In the genomic region with DNA sequence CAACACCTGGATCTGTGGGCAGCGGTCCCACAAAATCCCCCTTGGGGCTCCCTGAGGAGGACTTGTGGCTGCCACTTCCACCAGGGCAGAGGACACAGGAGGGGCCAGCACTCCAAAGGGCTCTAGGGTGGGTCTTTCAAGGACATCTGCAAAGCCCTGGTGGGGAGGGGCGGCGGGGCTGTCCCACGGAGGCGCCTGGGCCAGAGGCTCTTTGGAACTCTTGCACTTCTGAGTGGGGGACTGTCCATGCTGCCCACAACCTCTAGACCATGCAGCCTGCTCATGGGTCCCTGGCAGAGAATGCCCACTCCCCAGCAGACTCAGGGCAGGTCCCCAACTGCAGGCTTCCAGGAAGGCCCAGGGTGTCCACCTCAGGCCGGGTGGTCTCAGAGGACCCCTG, we compare ENCODE assay signal across 11 cellular contexts. TPM values are rescaled to one million over a fixed set of nuclear protein-coding genes. Genes with fewer than 3 reads are reported as not detected.
DNase-seq lines count a peak whose midpoint lies in the region; ATAC-seq and TF ChIP-seq lines count a peak whose summit lies in the region.
"Not testable (repeated sequence)": the region's sequence is repeated elsewhere in the genome, so short reads cannot be mapped to it uniquely, and the experiment has no call there.
"Had no signal": no experiment of that assay in that cellular context is flagged by ENCODE, and none has a peak within 500 bp of the region (broad histone marks: within the 10 kb centered on the region; RNA-seq: fewer than 3 reads in every experiment).

No MANE protein-coding gene starts in this region.

- H3K36me3 Mint-ChIP-seq in CD8-positive, alpha-beta T cell: peaks cover 51% of the 10 kb centered on the region
- not testable (repeated sequence) for H3K36me3 Mint-ChIP-seq in activated B cell treated with CpG ODN at 0.5 μM for 24 hours (ENCODE audit: low read depth); activated naive CD8-positive, alpha-beta T cell treated with anti-CD3 and anti-CD28 coated beads, Interleukin-2, amount 50 U/mL, for 24 hours (ENCODE audit: low read depth); naive B cell; stimulated activated effector memory CD8-positive, alpha-beta T cell treated with anti-CD3 and anti-CD28 coated beads, Interleukin-12 subunit alpha, Interleukin-12 subunit beta, amount 100 ng/mL, for 72 hours

- DNase-seq in CD8-positive, alpha-beta T cell: peak in 4 of 7 experiments; percentile 2 to 63 (median 18)
- peak; percentile 19 for DNase-seq in activated B cell treated with CpG ODN at 0.5 μM for 24 hours
- DNase-seq in activated CD8-positive, alpha-beta memory T cell treated with anti-CD3 and anti-CD28 coated beads, Interleukin-2, amount 50 U/mL, for 48 hours: peak; percentile 60
- not testable (repeated sequence) for DNase-seq in activated naive CD8-positive, alpha-beta T cell treated with anti-CD3 and anti-CD28 coated beads, Interleukin-2, amount 50 U/mL, for 24 hours; naive B cell; stimulated activated effector memory CD8-positive, alpha-beta T cell treated with anti-CD3 and anti-CD28 coated beads, Interleukin-12 subunit alpha, Interleukin-12 subunit beta, amount 100 ng/mL, for 72 hours (ENCODE audit: low spot score in 2 of 2)
- DNase-seq in right cardiac atrium: peak in 1 of 3 donors; percentile 65

- POLR2A ChIA-PET in CD8-positive, alpha-beta T cell (lab: Charles Lee); activated B cell treated with CpG ODN at 0.5 μM for 24 hours (lab: Charles Lee): not testable (repeated sequence)

- H3K27me3 ChIP-seq in CD8-positive, alpha-beta T cell (ENCODE audit: insufficient read depth, low read length); right cardiac atrium (ENCODE audit: control insufficient read depth, insufficient read depth): not testable (repeated sequence)

- H3K4me1 Mint-ChIP-seq in CD8-positive, alpha-beta T cell (ENCODE audit: low read depth); activated B cell treated with CpG ODN at 0.5 μM for 24 hours; activated naive CD8-positive, alpha-beta T cell treated with anti-CD3 and anti-CD28 coated beads, Interleukin-2, amount 50 U/mL, for 24 hours; naive B cell; stimulated activated effector memory CD8-positive, alpha-beta T cell treated with anti-CD3 and anti-CD28 coated beads, Interleukin-12 subunit alpha, Interleukin-12 subunit beta, amount 100 ng/mL, for 72 hours: not testable (repeated sequence)

- not testable (repeated sequence) for TF ChIP-seq CTCF in CD8-positive, alpha-beta T cell (IDR thresholded peaks at IDR 0.05); activated B cell treated with CpG ODN at 0.5 μM for 24 hours (IDR thresholded peaks at IDR 0.05)

- CTCF ChIA-PET in CD8-positive, alpha-beta T cell (lab: Charles Lee); activated B cell treated with CpG ODN at 0.5 μM for 24 hours (lab: Charles Lee): not testable (repeated sequence)

- H3K36me3 ChIP-seq in CD8-positive, alpha-beta T cell (ENCODE audit: insufficient read depth, low read length): peaks cover 16% of the 10 kb centered on the region

- not testable (repeated sequence) for H3K27ac Mint-ChIP-seq in CD8-positive, alpha-beta T cell; activated B cell treated with CpG ODN at 0.5 μM for 24 hours; activated naive CD8-positive, alpha-beta T cell treated with anti-CD3 and anti-CD28 coated beads, Interleukin-2, amount 50 U/mL, for 24 hours; naive B cell; stimulated activated effector memory CD8-positive, alpha-beta T cell treated with anti-CD3 and anti-CD28 coated beads, Interleukin-12 subunit alpha, Interleukin-12 subunit beta, amount 100 ng/mL, for 72 hours

- H3K27ac ChIP-seq in CD8-positive, alpha-beta T cell (ENCODE audit: low read depth, low read length); right cardiac atrium (ENCODE audit: low read length): not testable (repeated sequence)

- intact Hi-C loops in CD8-positive, alpha-beta T cell (cut with DNase I, micrococcal nuclease); activated B cell treated with CpG ODN at 0.5 μM for 24 hours (cut with micrococcal nuclease); right cardiac atrium (cut with DNase I): not testable (repeated sequence)

- not testable (repeated sequence) for H3K27me3 Mint-ChIP-seq in CD8-positive, alpha-beta T cell (ENCODE audit: low read depth); activated B cell treated with CpG ODN at 0.5 μM for 24 hours; activated naive CD8-positive, alpha-beta T cell treated with anti-CD3 and anti-CD28 coated beads, Interleukin-2, amount 50 U/mL, for 24 hours
- H3K27me3 Mint-ChIP-seq in naive B cell: peaks cover 4 to 17% (median 16%) of the 10 kb centered on the region in 3 donors

- not testable (repeated sequence) for H3K4me1 ChIP-seq in CD8-positive, alpha-beta T cell (ENCODE audit: insufficient read depth, low read length); right cardiac atrium (ENCODE audit: control insufficient read depth, insufficient read depth, low read length)

- H3K4me3 Mint-ChIP-seq in CD8-positive, alpha-beta T cell: peak overlapping the region; percentile 54
- H3K4me3 Mint-ChIP-seq in activated B cell treated with CpG ODN at 0.5 μM for 24 hours; activated naive CD8-positive, alpha-beta T cell treated with anti-CD3 and anti-CD28 coated beads, Interleukin-2, amount 50 U/mL, for 24 hours; stimulated activated effector memory CD8-positive, alpha-beta T cell treated with anti-CD3 and anti-CD28 coated beads, Interleukin-12 subunit alpha, Interleukin-12 subunit beta, amount 100 ng/mL, for 72 hours: not testable (repeated sequence)
- H3K4me3 Mint-ChIP-seq in naive B cell: peak overlapping the region in 5 of 8 donors; percentile 30 to 79 (median 47)

- not testable (repeated sequence) for H3K9me3 Mint-ChIP-seq in CD8-positive, alpha-beta T cell; activated B cell treated with CpG ODN at 0.5 μM for 24 hours; activated naive CD8-positive, alpha-beta T cell treated with anti-CD3 and anti-CD28 coated beads, Interleukin-2, amount 50 U/mL, for 24 hours; stimulated activated effector memory CD8-positive, alpha-beta T cell treated with anti-CD3 and anti-CD28 coated beads, Interleukin-12 subunit alpha, Interleukin-12 subunit beta, amount 100 ng/mL, for 72 hours
- peaks cover 2 to 12% (median 8%) of the 10 kb centered on the region in 7 donors for H3K9me3 Mint-ChIP-seq in naive B cell

- ATAC-seq in CD8-positive, alpha-beta T cell; naive B cell (ENCODE audit: low read depth in 2 of 2): not testable (repeated sequence)
- ATAC-seq in activated B cell treated with CpG ODN at 0.5 μM for 24 hours (ENCODE audit: low read depth) (peak; percentile 19), right cardiac atrium (peak; percentile 60 to 65)
- peak; percentile 24 for ATAC-seq in activated naive CD8-positive, alpha-beta T cell treated with anti-CD3 and anti-CD28 coated beads, Interleukin-2, amount 50 U/mL, for 24 hours
- ATAC-seq in stimulated activated effector memory CD8-positive, alpha-beta T cell treated with anti-CD3 and anti-CD28 coated beads, Interleukin-12 subunit alpha, Interleukin-12 subunit beta, amount 100 ng/mL, for 72 hours: peak; percentile 48

- WGBS in right cardiac atrium: 88% methylated on average over 6 of the region's 6 CpGs

- not testable (repeated sequence) for H3K4me3 ChIP-seq in CD8-positive, alpha-beta T cell (ENCODE audit: low read depth, low read length); right cardiac atrium (ENCODE audit: low read length)

- H3K9me3 ChIP-seq in CD8-positive, alpha-beta T cell (ENCODE audit: low read length); right cardiac atrium (ENCODE audit: control insufficient read depth, low read length): not testable (repeated sequence)

RNA-seq across cellular contexts. Expression of gene CRYBB3, which starts 21.3 kb away (rescaled TPM):
- not detected for total RNA-seq in CD8-positive, alpha-beta T cell
- total RNA-seq in activated B cell treated with CpG ODN at 0.5 μM for 24 hours (not detected in 2 replicates), right cardiac atrium (not detected)
- polyA plus RNA-seq in right cardiac atrium (0.11 TPM), naive B cell (ENCODE audit: low read depth in 6 of 6) (not detected)
- total RNA-seq: G401, H4, HFFc6, K562 had no signal
- polyA plus RNA-seq: K562 had no signal

RNA-seq across cellular contexts. Expression of gene CRYBB2, which starts 41.1 kb away (rescaled TPM):
- total RNA-seq in CD8-positive, alpha-beta T cell: not detected
- total RNA-seq in activated B cell treated with CpG ODN at 0.5 μM for 24 hours (not detected in 2 replicates), right cardiac atrium (not detected)
- polyA plus RNA-seq in right cardiac atrium (not detected), naive B cell (ENCODE audit: low read depth in 6 of 6) (not detected)
- total RNA-seq: G401, K562 had no signal
- polyA plus RNA-seq: K562 had no signal
